In genomic region chr5:105931782-105932489, GRCh38 we compare ENCODE assay signal across 2 cellular contexts.
TF ChIP-seq lines count a peak whose summit lies in the region.

No MANE protein-coding gene starts in this region.

TF ChIP-seq in SK-N-SH, 30 proteins besides CTCF, POLR2A, EP300 and RAD21:
- peak; percentile 26; the same call in 1 of the 2 replicates for TF ChIP-seq NFIC (IDR thresholded peaks at IDR 0.05; ENCODE audit: borderline replicate concordance)
- TF ChIP-seq USF2 (IDR thresholded peaks at IDR 0.05; ENCODE audit: borderline replicate concordance, low read depth, low read length): no peak
- TF ChIP-seq JUND (IDR thresholded peaks at IDR 0.05): peak; percentile 28; the same call in 1 of the 2 replicates
- no peak for TF ChIP-seq ELF1 (IDR thresholded peaks at IDR 0.05)
- TF ChIP-seq GABPA (IDR thresholded peaks at IDR 0.05; ENCODE audit: low read depth): no peak
- TF ChIP-seq SMC3 (IDR thresholded peaks at IDR 0.05; ENCODE audit: low read depth, low read length): no peak
- TF ChIP-seq MXI1 (IDR thresholded peaks at IDR 0.05; ENCODE audit: low read depth, low read length): no peak
- TF ChIP-seq PBX3 (IDR thresholded peaks at IDR 0.05): peak; percentile 76
- TF ChIP-seq TCF12 (IDR thresholded peaks at IDR 0.05): peak; percentile 61
- TF ChIP-seq FOSL2 (IDR thresholded peaks at IDR 0.05; ENCODE audit: borderline replicate concordance, low read depth): peak; percentile 21; the same call in 1 of the 2 replicates
TF ChIP-seq in SK-N-SH: peak in this region for 5.

TF ChIP-seq in H1, 55 proteins besides CTCF, POLR2A, EP300 and RAD21:
- TF ChIP-seq SRF (IDR thresholded peaks at IDR 0.05; ENCODE audit: low read depth, low read length) (0 out of 2 replicates have a peak, but pooled peaks have one; percentile 19), RBBP5 (IDR thresholded peaks at IDR 0.05; ENCODE audit: borderline replicate concordance, low read depth, low read length) (no peak)
